Comparison of ENCODE assay signal across 12 cellular contexts in genomic region chr11:76232026-76232665, GRCh38. TPM values are rescaled to one million over a fixed set of nuclear protein-coding genes. Genes with fewer than 3 reads are reported as not detected.
DNase-seq lines count a peak whose midpoint lies in the region; ATAC-seq and TF ChIP-seq lines count a peak whose summit lies in the region.
"Had no signal": no experiment of that assay in that cellular context is flagged by ENCODE, and none has a peak within 500 bp of the region (broad histone marks: within the 10 kb centered on the region; RNA-seq: fewer than 3 reads in every experiment).

No MANE protein-coding gene starts in this region.

- H3K4me3 Mint-ChIP-seq in activated T-helper 17 cell treated with anti-CD3 and anti-CD28 coated beads, Interleukin-2, amount 50 U/mL, for 72 hours = peak overlapping the region; percentile 55
- H3K4me3 Mint-ChIP-seq in neural crest cell = peak overlapping the region; percentile 66

- H3K27ac ChIP-seq in MM.1S (ENCODE audit: low read length) = peak overlapping the region; percentile 72
- H3K27ac ChIP-seq: ovary had no signal

- no peaks in the 10 kb centered on the region for H3K9me2 ChIP-seq in MM.1S (replicated peaks; ENCODE audit: insufficient read depth, low read length)

- no peaks in the 10 kb centered on the region for H3K27me3 ChIP-seq in MM.1S (replicated peaks; ENCODE audit: insufficient read depth, low read length)
- H3K27me3 ChIP-seq: ovary had no signal

- DNase-seq in GM13976 (ENCODE audit: low spot score) = peak; percentile 83
- DNase-seq in MM.1S = peak; percentile 83
- DNase-seq in neural crest cell (ENCODE audit: low read depth, low spot score) = no peak
- DNase-seq in HPDE6-E6E7 (ENCODE audit: extremely low spot score) = no peak
- DNase-seq in islet precursor cell = no peak
- no peak for DNase-seq in GDM1 (lab: John Stamatoyannopoulos, UW)
- DNase-seq: NCI-H1417, ovary, trophoblast cell had no signal

- peak overlapping the region; percentile 32; the same call in 1 of the 2 replicates for H3K4me3 ChIP-seq in MM.1S (ENCODE audit: low read length)
- H3K4me3 ChIP-seq: HAP-1, ovary had no signal

- peaks cover 15% of the 10 kb centered on the region for H3K36me3 Mint-ChIP-seq in activated T-helper 17 cell treated with anti-CD3 and anti-CD28 coated beads, Interleukin-2, amount 50 U/mL, for 72 hours (ENCODE audit: low read depth)
- peaks cover 3% of the 10 kb centered on the region for H3K36me3 Mint-ChIP-seq in neural crest cell (ENCODE audit: low read depth)

- H3F3A ChIP-seq in MM.1S (ENCODE audit: insufficient read depth, low read length) = peaks cover 23% of the 10 kb centered on the region

- H2AFZ ChIP-seq in MM.1S (ENCODE audit: low read length) = peak overlapping the region; percentile 89

- peaks cover 44% of the 10 kb centered on the region for H3K4me1 ChIP-seq in MM.1S (ENCODE audit: low read length)

- H3K27ac Mint-ChIP-seq in activated T-helper 17 cell treated with anti-CD3 and anti-CD28 coated beads, Interleukin-2, amount 50 U/mL, for 72 hours = peak overlapping the region; percentile 57
- H3K27ac Mint-ChIP-seq in neural crest cell (ENCODE audit: unreplicated experiment) = no peak overlapping the region

- in situ Hi-C loops in GM13976 (cut with MboI; ENCODE audit: low sequenced_read_pairs, unreplicated experiment) = no loop called here

- H3K79me2 ChIP-seq in MM.1S (ENCODE audit: low read length) = no peaks in the 10 kb centered on the region

- peak; percentile 12 for ATAC-seq in activated T-helper 17 cell treated with anti-CD3 and anti-CD28 coated beads, Interleukin-2, amount 50 U/mL, for 72 hours (replicated peaks)
- no peak for ATAC-seq in HG02571 (IDR thresholded peaks at IDR 0.05; ENCODE audit: unreplicated experiment)

- no peak for TF ChIP-seq CTCF in GM13976 (IDR thresholded peaks at IDR 0.05; ENCODE audit: borderline replicate concordance, control extremely low read depth, extremely low read depth, insufficient read depth, missing control alignments)
- TF ChIP-seq CTCF in MM.1S (IDR thresholded peaks at IDR 0.05; ENCODE audit: low read length) = no peak
- no peak for TF ChIP-seq CTCF in neural crest cell (conservative IDR thresholded peaks at IDR 0.05)

- peak overlapping the region; percentile 46 for H3K9ac ChIP-seq in MM.1S (ENCODE audit: low read length)

- no peaks in the 10 kb centered on the region for H3K9me3 Mint-ChIP-seq in activated T-helper 17 cell treated with anti-CD3 and anti-CD28 coated beads, Interleukin-2, amount 50 U/mL, for 72 hours
- H3K9me3 Mint-ChIP-seq in neural crest cell = no peaks in the 10 kb centered on the region

- peak overlapping the region; percentile 98 for H3K4me2 ChIP-seq in MM.1S (ENCODE audit: low read depth, low read length)

- H3K9me3 ChIP-seq in MM.1S (replicated peaks; ENCODE audit: insufficient read depth, low read length) = no peaks in the 10 kb centered on the region
- H3K9me3 ChIP-seq: HAP-1, ovary had no signal

- no peaks in the 10 kb centered on the region for H3K36me3 ChIP-seq in MM.1S (replicated peaks; ENCODE audit: insufficient read depth, low read length)
- H3K36me3 ChIP-seq: HAP-1, ovary had no signal

- no peaks in the 10 kb centered on the region for H4K20me1 ChIP-seq in MM.1S (ENCODE audit: insufficient read depth, low read length)

- peaks cover 30% of the 10 kb centered on the region for H3K4me1 Mint-ChIP-seq in activated T-helper 17 cell treated with anti-CD3 and anti-CD28 coated beads, Interleukin-2, amount 50 U/mL, for 72 hours
- H3K4me1 Mint-ChIP-seq in neural crest cell = peaks cover 16% of the 10 kb centered on the region

- H3K27me3 Mint-ChIP-seq in activated T-helper 17 cell treated with anti-CD3 and anti-CD28 coated beads, Interleukin-2, amount 50 U/mL, for 72 hours = no peaks in the 10 kb centered on the region
- peaks cover 20% of the 10 kb centered on the region for H3K27me3 Mint-ChIP-seq in neural crest cell (ENCODE audit: low read depth)

RNA-seq across cellular contexts. Expression of gene WNT11, which starts 25.8 kb away (rescaled TPM):
- total RNA-seq in activated T-helper 17 cell treated with anti-CD3 and anti-CD28 coated beads, Interleukin-2, amount 50 U/mL, for 72 hours = not detected
- total RNA-seq in neural crest cell = 0.16 and 0.19 TPM in 2 replicates

Comparison
In these comparisons a context has a peak if more than half of its experiments do, and no peak if none do; other contexts are left out.
1. DNase-seq: peak in GM13976 (single experiment) and MM.1S (single experiment); none in neural crest cell (single experiment), HPDE6-E6E7 (single experiment), islet precursor cell (single experiment) and GDM1 (single experiment).